Comparison of ENCODE assay signal across 9 cellular contexts in the genomic region with DNA sequence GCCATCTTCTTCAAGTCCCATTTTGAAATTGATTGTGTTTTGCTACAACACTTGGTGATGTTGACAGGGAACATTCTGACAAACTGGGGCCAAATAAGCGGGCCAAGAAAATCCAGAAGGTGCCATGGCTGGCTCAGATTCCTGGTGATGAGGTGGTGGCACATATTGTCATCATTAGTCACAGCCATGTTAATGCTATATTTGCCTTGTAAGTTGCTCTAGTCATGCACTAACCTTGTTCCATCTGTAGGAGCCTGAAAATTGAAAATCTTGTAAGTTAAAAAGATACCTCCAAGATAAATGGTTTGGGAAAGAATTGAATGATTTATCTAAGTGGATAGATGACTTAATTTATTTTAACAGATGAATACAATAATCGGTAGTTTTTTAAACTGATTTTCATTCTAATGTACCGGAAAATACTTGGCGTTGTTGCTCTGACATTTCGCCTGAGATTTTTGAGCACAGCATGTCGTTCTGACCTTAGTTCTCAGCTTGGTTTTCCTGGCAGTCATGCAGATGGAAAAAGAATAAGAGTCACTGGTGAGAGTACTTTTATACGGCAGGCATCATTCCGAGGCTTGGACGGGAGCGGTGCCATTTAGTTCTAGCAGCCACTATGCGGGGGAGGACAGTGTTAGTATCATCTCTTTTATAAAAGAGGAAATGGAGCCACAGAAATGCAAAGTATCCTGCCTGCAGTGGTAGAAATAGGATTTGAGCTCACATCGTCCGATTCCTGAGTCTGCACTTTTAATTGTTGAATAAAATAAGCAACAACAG.
DNase-seq lines count a peak whose midpoint lies in the region; ATAC-seq, FAIRE-seq and TF ChIP-seq lines count a peak whose summit lies in the region.
"Had no signal": no experiment of that assay in that cellular context is flagged by ENCODE, and none has a peak within 500 bp of the region (broad histone marks: within the 10 kb centered on the region; RNA-seq: fewer than 3 reads in every experiment).

No MANE protein-coding gene starts in this region.

- H3K36me3 ChIP-seq in bronchial epithelial cell (ENCODE audit: control insufficient read depth, insufficient read depth, low read length) = no peaks in the 10 kb centered on the region

- H3K36me3 Mint-ChIP-seq in activated T-cell treated with anti-CD3 and anti-CD28 coated beads, Interleukin-2, amount 50 U/mL, for 24 hours (ENCODE audit: low read depth) = no peaks in the 10 kb centered on the region

- no peaks in the 10 kb centered on the region for H3K4me1 Mint-ChIP-seq in activated T-cell treated with anti-CD3 and anti-CD28 coated beads, Interleukin-2, amount 50 U/mL, for 24 hours (ENCODE audit: low read depth)

- H3K27ac Mint-ChIP-seq in activated T-cell treated with anti-CD3 and anti-CD28 coated beads, Interleukin-2, amount 50 U/mL, for 24 hours = no peak overlapping the region

- H3K4me3 ChIP-seq in bronchial epithelial cell (ENCODE audit: low read depth, low read length) = no peak overlapping the region

- no peaks in the 10 kb centered on the region for H3K9me3 Mint-ChIP-seq in activated T-cell treated with anti-CD3 and anti-CD28 coated beads, Interleukin-2, amount 50 U/mL, for 24 hours

- TF ChIP-seq CTCF in D721Med (IDR thresholded peaks at IDR 0.05; ENCODE audit: insufficient read depth, missing control alignments) (no peak), bronchial epithelial cell (IDR thresholded peaks at IDR 0.05; ENCODE audit: insufficient read depth, low read length, severe bottlenecking) (no peak)

- no peaks in the 10 kb centered on the region for H3K27me3 ChIP-seq in bronchial epithelial cell (ENCODE audit: control insufficient read depth, insufficient read depth, low read length)

- DNase-seq in D721Med (ENCODE audit: insufficient read length, low spot score) = no peak
- DNase-seq in bronchial epithelial cell (ENCODE audit: low read depth) = peak; percentile 74
- DNase-seq in middle frontal gyrus (ENCODE audit: extremely low spot score, low spot score) = peak; percentile 52
- DNase-seq in globus pallidus (ENCODE audit: low spot score) = no peak
- DNase-seq in NCI-H510A treated with DMSO at 0.1 percent for 48 hours (lab: John Stamatoyannopoulos, UW) = no peak
- no peak for DNase-seq in activated T-cell treated with anti-CD3 and anti-CD28 coated beads, Interleukin-2, amount 50 U/mL, for 24 hours
- no peak for DNase-seq in central memory CD4-positive, alpha-beta T cell

- peaks cover 27% of the 10 kb centered on the region for H3K27me3 Mint-ChIP-seq in activated T-cell treated with anti-CD3 and anti-CD28 coated beads, Interleukin-2, amount 50 U/mL, for 24 hours

- ATAC-seq in HG03442 (IDR thresholded peaks at IDR 0.05; ENCODE audit: unreplicated experiment) = peak; percentile 75

- peak; percentile 6 for FAIRE-seq in D721Med (lab: Jason Lieb, UNC)
- FAIRE-seq in bronchial epithelial cell (lab: Jason Lieb, UNC) = no peak
- FAIRE-seq: G401.6 had no signal

- H3K4me3 Mint-ChIP-seq in activated T-cell treated with anti-CD3 and anti-CD28 coated beads, Interleukin-2, amount 50 U/mL, for 24 hours = no peak overlapping the region

Comparison
In these comparisons a context has a peak if more than half of its experiments do, and no peak if none do; other contexts are left out.
1. DNase-seq: peak in bronchial epithelial cell (single experiment) and middle frontal gyrus (single experiment); none in D721Med (single experiment), globus pallidus (single experiment), NCI-H510A treated with DMSO at 0.1 percent for 48 hours (single experiment), activated T-cell treated with anti-CD3 and anti-CD28 coated beads, Interleukin-2, amount 50 U/mL, for 24 hours (single experiment) and central memory CD4-positive, alpha-beta T cell (single experiment).